ENCODE assay signal across 19 cellular contexts in the genomic region with DNA sequence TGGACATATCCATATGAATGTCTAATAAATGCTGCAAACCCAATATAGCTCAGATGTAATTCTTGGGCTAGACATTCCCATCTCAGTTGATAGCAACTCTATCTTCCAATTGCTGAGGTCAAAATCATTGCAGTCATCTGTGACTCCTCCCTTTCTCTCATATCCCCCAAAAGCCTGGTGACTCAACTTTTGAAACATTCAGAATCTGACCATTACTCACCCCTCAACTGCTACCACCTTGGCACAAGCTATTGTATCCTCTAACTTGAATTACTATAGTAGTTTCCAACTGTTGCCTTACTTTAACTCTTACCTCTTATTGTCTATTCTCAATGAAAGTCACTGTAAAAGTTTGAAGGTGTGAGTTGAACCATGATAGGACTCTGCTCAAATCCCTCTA.
A peak's percentile ranks its signal among the peaks of the same experiment; 100 is the strongest.
DNase-seq lines count a peak whose midpoint lies in the region; ATAC-seq, FAIRE-seq and TF ChIP-seq lines count a peak whose summit lies in the region.
"Had no signal": no experiment of that assay in that cellular context is flagged by ENCODE, and none has a peak within 500 bp of the region (broad histone marks: within the 10 kb centered on the region; RNA-seq: fewer than 3 reads in every experiment).

No MANE protein-coding gene starts in this region.

- no peak overlapping the region for H3K4me3 Mint-ChIP-seq in astrocyte (ENCODE audit: unreplicated experiment)
- no peak overlapping the region for H3K4me3 Mint-ChIP-seq in activated CD4-positive, alpha-beta T cell treated with anti-CD3 and anti-CD28 coated beads for 36 hours
- H3K4me3 Mint-ChIP-seq: activated CD4-positive, alpha-beta T cell treated with anti-CD3 and anti-CD28 coated beads, Interleukin-2, amount 10 ng/mL, durations not matched to agents 24 days and 14 days; CD4-positive, alpha-beta memory T cell had no signal

- no peak overlapping the region for H3K27ac Mint-ChIP-seq in astrocyte (ENCODE audit: unreplicated experiment)
- H3K27ac Mint-ChIP-seq in activated CD4-positive, alpha-beta T cell treated with anti-CD3 and anti-CD28 coated beads for 36 hours = no peak overlapping the region
- H3K27ac Mint-ChIP-seq: activated CD4-positive, alpha-beta T cell treated with anti-CD3 and anti-CD28 coated beads, Interleukin-2, amount 10 ng/mL, durations not matched to agents 24 days and 14 days; CD4-positive, alpha-beta memory T cell had no signal

- H3K79me2 ChIP-seq in astrocyte (ENCODE audit: insufficient read depth, low read length) = no peaks in the 10 kb centered on the region

- no peak overlapping the region for H3K4me3 ChIP-seq in astrocyte (ENCODE audit: insufficient read depth, low read depth, low read length)
- no peak overlapping the region for H3K4me3 ChIP-seq in fibroblast of the aortic adventitia (ENCODE audit: low read depth, low read length)
- H3K4me3 ChIP-seq in dorsolateral prefrontal cortex = no peak overlapping the region
- H3K4me3 ChIP-seq: tibial nerve had no signal

- TF ChIP-seq CTCF in astrocyte (IDR thresholded peaks at IDR 0.05; ENCODE audit: insufficient read depth, low read depth, low read length) (no peak), fibroblast of the aortic adventitia (IDR thresholded peaks at IDR 0.05; ENCODE audit: insufficient read depth, low read length) (no peak), dorsolateral prefrontal cortex (IDR thresholded peaks at IDR 0.05 in 54 of 56, conservative IDR thresholded peaks at IDR 0.05 in 2 of 56; ENCODE audit: low read depth in 1 of 56, partially characterized antibody in 56 of 56) (no peak)

- no peaks in the 10 kb centered on the region for H3K4me1 Mint-ChIP-seq in astrocyte (ENCODE audit: low read depth, unreplicated experiment)
- no peaks in the 10 kb centered on the region for H3K4me1 Mint-ChIP-seq in activated CD4-positive, alpha-beta T cell treated with anti-CD3 and anti-CD28 coated beads for 36 hours
- H3K4me1 Mint-ChIP-seq: activated CD4-positive, alpha-beta T cell treated with anti-CD3 and anti-CD28 coated beads, Interleukin-2, amount 10 ng/mL, durations not matched to agents 24 days and 14 days; CD4-positive, alpha-beta memory T cell had no signal

- H3K9me3 ChIP-seq in astrocyte (ENCODE audit: insufficient read depth, low read depth, low read length) = no peaks in the 10 kb centered on the region
- H3K9me3 ChIP-seq: tibial nerve had no signal

- no peaks in the 10 kb centered on the region for H3K36me3 Mint-ChIP-seq in astrocyte (ENCODE audit: low read depth, unreplicated experiment)
- H3K36me3 Mint-ChIP-seq in activated CD4-positive, alpha-beta T cell treated with anti-CD3 and anti-CD28 coated beads for 36 hours (ENCODE audit: low read depth) = no peaks in the 10 kb centered on the region
- H3K36me3 Mint-ChIP-seq: CD4-positive, alpha-beta memory T cell had no signal

- peak overlapping the region; percentile 16 for H3K4me2 ChIP-seq in astrocyte (ENCODE audit: low read length)

- H3K27me3 Mint-ChIP-seq in astrocyte (ENCODE audit: low read depth, unreplicated experiment) = no peaks in the 10 kb centered on the region
- H3K27me3 Mint-ChIP-seq in activated CD4-positive, alpha-beta T cell treated with anti-CD3 and anti-CD28 coated beads for 36 hours = peaks cover 4% of the 10 kb centered on the region
- H3K27me3 Mint-ChIP-seq: activated CD4-positive, alpha-beta T cell treated with anti-CD3 and anti-CD28 coated beads, Interleukin-2, amount 10 ng/mL, durations not matched to agents 24 days and 14 days had no signal

- CTCF ChIA-PET in activated CD4-positive, alpha-beta T cell treated with anti-CD3 and anti-CD28 coated beads for 36 hours (lab: Charles Lee) = no interaction called here

- no peaks in the 10 kb centered on the region for H3K36me3 ChIP-seq in astrocyte (ENCODE audit: insufficient read depth, low read length)
- H3K36me3 ChIP-seq: tibial nerve had no signal

- DNase-seq in A172 (ENCODE audit: low spot score) = peak; percentile 46
- peak; percentile 17 for DNase-seq in HS-27A (ENCODE audit: low read depth)
- DNase-seq in astrocyte (ENCODE audit: low read depth) = peak; percentile 69
- peak; percentile 81 for DNase-seq in fibroblast of the aortic adventitia (ENCODE audit: low read depth)
- DNase-seq in dorsolateral prefrontal cortex = no peak
- no peak for DNase-seq in activated CD4-positive, alpha-beta T cell treated with anti-CD3 and anti-CD28 coated beads for 36 hours
- no peak for DNase-seq in epidermal melanocyte (ENCODE audit: insufficient read length, low spot score)
- DNase-seq in occipital lobe (lab: John Stamatoyannopoulos, UW) = no peak
- DNase-seq: activated CD4-positive, alpha-beta T cell treated with anti-CD3 and anti-CD28 coated beads, Interleukin-2, amount 10 ng/mL, durations not matched to agents 24 days and 14 days; activated naive CD4-positive, alpha-beta T cell treated with anti-CD3 and anti-CD28 coated beads, Interleukin-2, amount 50 U/mL, for 16 hours; activated T-cell treated with anti-CD3 and anti-CD28 coated beads, Interleukin-2, amount 50 U/mL, for 1 hour; CD4-positive, alpha-beta memory T cell; central memory CD4-positive, alpha-beta T cell; left cardiac atrium; NCI-H1105; SHP77 had no signal

- no peak overlapping the region for H2AFZ ChIP-seq in astrocyte (ENCODE audit: low read depth, low read length)

- H4K20me1 ChIP-seq in astrocyte (ENCODE audit: insufficient read depth, low read length) = no peaks in the 10 kb centered on the region

- no peak for FAIRE-seq in astrocyte (lab: Jason Lieb, UNC)
- FAIRE-seq: A204.1 had no signal

- H3K9ac ChIP-seq in astrocyte (ENCODE audit: low read length) = no peak overlapping the region

- POLR2A ChIA-PET in activated CD4-positive, alpha-beta T cell treated with anti-CD3 and anti-CD28 coated beads for 36 hours (lab: Charles Lee) = no interaction called here

- no peak overlapping the region for H3K27ac ChIP-seq in astrocyte (ENCODE audit: low read depth, low read length)
- H3K27ac ChIP-seq in dorsolateral prefrontal cortex = no peak overlapping the region
- H3K27ac ChIP-seq: tibial nerve had no signal

- ATAC-seq in activated CD4-positive, alpha-beta T cell treated with anti-CD3 and anti-CD28 coated beads for 36 hours = no peak
- ATAC-seq: HCT116, left cardiac atrium had no signal

- no peaks in the 10 kb centered on the region for H3K27me3 ChIP-seq in astrocyte (ENCODE audit: insufficient read depth, low read length)
- H3K27me3 ChIP-seq in dorsolateral prefrontal cortex = no peaks in the 10 kb centered on the region
- H3K27me3 ChIP-seq: tibial nerve had no signal

- intact Hi-C loops in dorsolateral prefrontal cortex (cut with DNase I) = no loop called here
- intact Hi-C loops in activated CD4-positive, alpha-beta T cell treated with anti-CD3 and anti-CD28 coated beads for 36 hours (cut with DNase I, micrococcal nuclease) = no loop called here

- peaks cover 2% of the 10 kb centered on the region for H3K4me1 ChIP-seq in astrocyte (ENCODE audit: insufficient read depth, low read length)
- H3K4me1 ChIP-seq: tibial nerve had no signal

- H3K9me3 Mint-ChIP-seq in astrocyte (ENCODE audit: unreplicated experiment) = no peaks in the 10 kb centered on the region
- H3K9me3 Mint-ChIP-seq in activated CD4-positive, alpha-beta T cell treated with anti-CD3 and anti-CD28 coated beads for 36 hours (ENCODE audit: low read depth) = no peaks in the 10 kb centered on the region
- H3K9me3 Mint-ChIP-seq: activated CD4-positive, alpha-beta T cell treated with anti-CD3 and anti-CD28 coated beads, Interleukin-2, amount 10 ng/mL, durations not matched to agents 24 days and 14 days; CD4-positive, alpha-beta memory T cell had no signal

Comparison
In these comparisons a context has a peak if more than half of its experiments do, and no peak if none do; other contexts are left out.
1. DNase-seq: peak in A172 (single experiment), HS-27A (single experiment), astrocyte (single experiment) and fibroblast of the aortic adventitia (single experiment); none in dorsolateral prefrontal cortex (0 of 10), activated CD4-positive, alpha-beta T cell treated with anti-CD3 and anti-CD28 coated beads for 36 hours (single experiment), epidermal melanocyte (single experiment) and occipital lobe (single experiment).